1 cellular context compared by ENCODE assay signal in genomic region chr2:238425979-238426567, GRCh38.
A peak's percentile ranks its signal among the peaks of the same experiment; 100 is the strongest.
TF ChIP-seq lines count a peak whose summit lies in the region.

No MANE protein-coding gene starts in this region.

TF ChIP-seq in K562, 482 proteins besides CTCF, POLR2A, EP300 and RAD21 (continued from another document and continues in another):
- TF ChIP-seq DLX4 (CRISPR knock-in tag; IDR thresholded peaks at IDR 0.05) = no peak
- TF ChIP-seq ZBTB2 (IDR thresholded peaks at IDR 0.05) = no peak
- TF ChIP-seq HMG20A (CRISPR knock-in tag; conservative IDR thresholded peaks at IDR 0.05) = no peak
- TF ChIP-seq ZNF24 (IDR thresholded peaks at IDR 0.05) = peak; percentile 33; the same call in 1 of the 2 replicates
- TF ChIP-seq ZNF165 (CRISPR knock-in tag; IDR thresholded peaks at IDR 0.05; ENCODE audit: borderline replicate concordance) = no peak
- TF ChIP-seq, protein P1, sequence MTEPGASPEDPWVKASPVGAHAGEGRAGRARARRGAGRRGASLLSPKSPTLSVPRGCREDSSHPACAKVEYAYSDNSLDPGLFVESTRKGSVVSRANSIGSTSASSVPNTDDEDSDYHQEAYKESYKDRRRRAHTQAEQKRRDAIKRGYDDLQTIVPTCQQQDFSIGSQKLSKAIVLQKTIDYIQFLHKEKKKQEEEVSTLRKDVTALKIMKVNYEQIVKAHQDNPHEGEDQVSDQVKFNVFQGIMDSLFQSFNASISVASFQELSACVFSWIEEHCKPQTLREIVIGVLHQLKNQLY (CRISPR knock-in tag; conservative IDR thresholded peaks at IDR 0.05) = no peak
- no peak for TF ChIP-seq COPS2 (conservative IDR thresholded peaks at IDR 0.05)
- no peak for TF ChIP-seq DPF2 (IDR thresholded peaks at IDR 0.05)
- no peak for TF ChIP-seq SMARCA4 (IDR thresholded peaks at IDR 0.05)
- TF ChIP-seq PURB (CRISPR knock-in tag; IDR thresholded peaks at IDR 0.05; ENCODE audit: low read depth) = no peak
- no peak for TF ChIP-seq PRDM10 (IDR thresholded peaks at IDR 0.05; ENCODE audit: partially characterized antibody)
- TF ChIP-seq POLR2AphosphoS2 (IDR thresholded peaks at IDR 0.05; ENCODE audit: low read length) = no peak
- no peak for TF ChIP-seq NEUROD1 (IDR thresholded peaks at IDR 0.05; ENCODE audit: borderline replicate concordance, low read depth, low read length, partially characterized antibody)
- TF ChIP-seq MGA (IDR thresholded peaks at IDR 0.05) = 0 out of 2 replicates have a peak, but pooled peaks have one; percentile 21
- no peak for TF ChIP-seq GATAD2A (IDR thresholded peaks at IDR 0.05)
- TF ChIP-seq ZNF384 (IDR thresholded peaks at IDR 0.05; ENCODE audit: low read depth, low read length) = no peak
- no peak for TF ChIP-seq SMARCB1 (IDR thresholded peaks at IDR 0.05; ENCODE audit: insufficient read length, low read depth)
- TF ChIP-seq, protein P2, sequence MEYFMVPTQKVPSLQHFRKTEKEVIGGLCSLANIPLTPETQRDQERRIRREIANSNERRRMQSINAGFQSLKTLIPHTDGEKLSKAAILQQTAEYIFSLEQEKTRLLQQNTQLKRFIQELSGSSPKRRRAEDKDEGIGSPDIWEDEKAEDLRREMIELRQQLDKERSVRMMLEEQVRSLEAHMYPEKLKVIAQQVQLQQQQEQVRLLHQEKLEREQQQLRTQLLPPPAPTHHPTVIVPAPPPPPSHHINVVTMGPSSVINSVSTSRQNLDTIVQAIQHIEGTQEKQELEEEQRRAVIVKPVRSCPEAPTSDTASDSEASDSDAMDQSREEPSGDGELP (CRISPR knock-in tag; IDR thresholded peaks at IDR 0.05; ENCODE audit: borderline replicate concordance) = no peak
- no peak for TF ChIP-seq ZNF232 (CRISPR knock-in tag; IDR thresholded peaks at IDR 0.05)
- TF ChIP-seq HEY1 (CRISPR knock-in tag; IDR thresholded peaks at IDR 0.05; ENCODE audit: borderline replicate concordance) = no peak
- TF ChIP-seq TCF7 (IDR thresholded peaks at IDR 0.05; ENCODE audit: borderline replicate concordance) = no peak
- no peak for TF ChIP-seq FOSL1 (tag; conservative IDR thresholded peaks at IDR 0.05)
- TF ChIP-seq MECOM (CRISPR knock-in tag; IDR thresholded peaks at IDR 0.05) = no peak
- TF ChIP-seq, protein P3, sequence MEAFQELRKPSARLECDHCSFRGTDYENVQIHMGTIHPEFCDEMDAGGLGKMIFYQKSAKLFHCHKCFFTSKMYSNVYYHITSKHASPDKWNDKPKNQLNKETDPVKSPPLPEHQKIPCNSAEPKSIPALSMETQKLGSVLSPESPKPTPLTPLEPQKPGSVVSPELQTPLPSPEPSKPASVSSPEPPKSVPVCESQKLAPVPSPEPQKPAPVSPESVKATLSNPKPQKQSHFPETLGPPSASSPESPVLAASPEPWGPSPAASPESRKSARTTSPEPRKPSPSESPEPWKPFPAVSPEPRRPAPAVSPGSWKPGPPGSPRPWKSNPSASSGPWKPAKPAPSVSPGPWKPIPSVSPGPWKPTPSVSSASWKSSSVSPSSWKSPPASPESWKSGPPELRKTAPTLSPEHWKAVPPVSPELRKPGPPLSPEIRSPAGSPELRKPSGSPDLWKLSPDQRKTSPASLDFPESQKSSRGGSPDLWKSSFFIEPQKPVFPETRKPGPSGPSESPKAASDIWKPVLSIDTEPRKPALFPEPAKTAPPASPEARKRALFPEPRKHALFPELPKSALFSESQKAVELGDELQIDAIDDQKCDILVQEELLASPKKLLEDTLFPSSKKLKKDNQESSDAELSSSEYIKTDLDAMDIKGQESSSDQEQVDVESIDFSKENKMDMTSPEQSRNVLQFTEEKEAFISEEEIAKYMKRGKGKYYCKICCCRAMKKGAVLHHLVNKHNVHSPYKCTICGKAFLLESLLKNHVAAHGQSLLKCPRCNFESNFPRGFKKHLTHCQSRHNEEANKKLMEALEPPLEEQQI (IDR thresholded peaks at IDR 0.05) = no peak
- TF ChIP-seq ZNF699 (CRISPR knock-in tag; IDR thresholded peaks at IDR 0.05; ENCODE audit: insufficient replicate concordance) = no peak
- no peak for TF ChIP-seq ELF2 (CRISPR knock-in tag; IDR thresholded peaks at IDR 0.05)
- no peak for TF ChIP-seq MCM5 (IDR thresholded peaks at IDR 0.05; ENCODE audit: low read depth)
- TF ChIP-seq ZKSCAN3 (CRISPR knock-in tag; IDR thresholded peaks at IDR 0.05) = no peak
- TF ChIP-seq HINFP (tag; conservative IDR thresholded peaks at IDR 0.05; ENCODE audit: low read depth) = no peak
- no peak for TF ChIP-seq ELF1 (tag; IDR thresholded peaks at IDR 0.05)
- peak in 1 of 2 experiments; percentile 43; a peak in 1 of 4 replicates for TF ChIP-seq FOXA3 (CRISPR knock-in tag; conservative IDR thresholded peaks at IDR 0.05 in 1 of 2, IDR thresholded peaks at IDR 0.05 in 1 of 2)
- no peak for TF ChIP-seq RCOR1 (IDR thresholded peaks at IDR 0.05; ENCODE audit: borderline replicate concordance in 1 of 2, low read depth in 2 of 2, low read length in 2 of 2)
- no peak for TF ChIP-seq PTTG1 (tag; IDR thresholded peaks at IDR 0.05; ENCODE audit: low read depth)
- TF ChIP-seq, protein P4, sequence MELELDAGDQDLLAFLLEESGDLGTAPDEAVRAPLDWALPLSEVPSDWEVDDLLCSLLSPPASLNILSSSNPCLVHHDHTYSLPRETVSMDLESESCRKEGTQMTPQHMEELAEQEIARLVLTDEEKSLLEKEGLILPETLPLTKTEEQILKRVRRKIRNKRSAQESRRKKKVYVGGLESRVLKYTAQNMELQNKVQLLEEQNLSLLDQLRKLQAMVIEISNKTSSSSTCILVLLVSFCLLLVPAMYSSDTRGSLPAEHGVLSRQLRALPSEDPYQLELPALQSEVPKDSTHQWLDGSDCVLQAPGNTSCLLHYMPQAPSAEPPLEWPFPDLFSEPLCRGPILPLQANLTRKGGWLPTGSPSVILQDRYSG (tag; conservative IDR thresholded peaks at IDR 0.05; ENCODE audit: low read depth) = no peak
- no peak for TF ChIP-seq NFE2L1 (tag; IDR thresholded peaks at IDR 0.05; ENCODE audit: borderline replicate concordance, low read depth)
- TF ChIP-seq NCOA1 (IDR thresholded peaks at IDR 0.05; ENCODE audit: low read depth) = no peak
- no peak for TF ChIP-seq TARDBP (IDR thresholded peaks at IDR 0.05)
